ENCODE assay signal across 9 cellular contexts in genomic region chr2:160666677-160667061, GRCh38.
DNase-seq lines count a peak whose midpoint lies in the region; ATAC-seq and TF ChIP-seq lines count a peak whose summit lies in the region.
"Had no signal": no experiment of that assay in that cellular context is flagged by ENCODE, and none has a peak within 500 bp of the region (broad histone marks: within the 10 kb centered on the region; RNA-seq: fewer than 3 reads in every experiment).

No MANE protein-coding gene starts in this region.

- DNase-seq in activated CD4-positive, alpha-beta memory T cell treated with anti-CD3 and anti-CD28 coated beads, Interleukin-2, amount 10 ng/mL, durations not matched to agents 7 days and 5 days: no peak
- DNase-seq in activated CD4-positive, alpha-beta memory T cell treated with anti-CD3 and anti-CD28 coated beads for 36 hours: no peak
- DNase-seq in SJSA1 (ENCODE audit: low read depth in 1 of 2, low spot score in 2 of 2): no peak
- no peak for DNase-seq in right atrium auricular region (ENCODE audit: low spot score)
- DNase-seq in transverse colon: no peak
- DNase-seq in DMS153 (lab: John Stamatoyannopoulos, UW): no peak
- DNase-seq in Caco-2: no peak

- in situ Hi-C loops in transverse colon (cut with MboI; ENCODE audit: low pct_ligation_motif_present in 1 of 4, low pct_unique_long_range_greater_than_20kb in 1 of 4, low sequenced_read_pairs in 3 of 4): no loop called here

- no peak for TF ChIP-seq CTCF in right atrium auricular region (IDR thresholded peaks at IDR 0.05)
- no peak for TF ChIP-seq CTCF in transverse colon (IDR thresholded peaks at IDR 0.05)
- no peak for TF ChIP-seq CTCF in Caco-2 (IDR thresholded peaks at IDR 0.05; ENCODE audit: insufficient read depth in 1 of 2, low read depth in 1 of 2, low read length in 1 of 2, severe bottlenecking in 1 of 2, unreplicated experiment in 1 of 2)

- ATAC-seq in GM21786 (IDR thresholded peaks at IDR 0.05; ENCODE audit: unreplicated experiment): no peak

- H3K27me3 ChIP-seq in SJSA1 (replicated peaks): no peaks in the 10 kb centered on the region
- no peaks in the 10 kb centered on the region for H3K27me3 ChIP-seq in right atrium auricular region
- no peaks in the 10 kb centered on the region for H3K27me3 ChIP-seq in transverse colon
- H3K27me3 ChIP-seq in Caco-2 (replicated peaks; ENCODE audit: control insufficient read depth, insufficient read depth, low read length): no peaks in the 10 kb centered on the region

- CTCF ChIA-PET in activated CD4-positive, alpha-beta memory T cell treated with anti-CD3 and anti-CD28 coated beads, Interleukin-2, amount 10 ng/mL, durations not matched to agents 7 days and 5 days (lab: Charles Lee): interaction anchor here (0.6 to 0.9 kb wide), 2 partner anchors 150 to 237 kb away, joined by 3 read pairs; no protein-coding TSS in a partner anchor
- CTCF ChIA-PET in activated CD4-positive, alpha-beta memory T cell treated with anti-CD3 and anti-CD28 coated beads for 36 hours (lab: Charles Lee): no interaction called here
- CTCF ChIA-PET in Caco-2 (lab: Charles Lee): no interaction called here

- no TSS peak for BruUV-seq in Caco-2 (replicated peaks; lab: Mats Ljungman, UMichigan)

- no peaks in the 10 kb centered on the region for H3K27me3 Mint-ChIP-seq in activated CD4-positive, alpha-beta memory T cell treated with anti-CD3 and anti-CD28 coated beads, Interleukin-2, amount 10 ng/mL, durations not matched to agents 7 days and 5 days
- no peaks in the 10 kb centered on the region for H3K27me3 Mint-ChIP-seq in activated CD4-positive, alpha-beta memory T cell treated with anti-CD3 and anti-CD28 coated beads for 36 hours
- H3K27me3 Mint-ChIP-seq in Caco-2 (ENCODE audit: insufficient read depth, unreplicated experiment): no peaks in the 10 kb centered on the region

- H3K4me1 ChIP-seq in SJSA1 (replicated peaks): peaks cover 25% of the 10 kb centered on the region
- H3K4me1 ChIP-seq in right atrium auricular region: peaks cover 0 to 28% of the 10 kb centered on the region in 2 donors
- H3K4me1 ChIP-seq in transverse colon: peaks cover 0 to 18% (median 7%) of the 10 kb centered on the region in 4 donors
- H3K4me1 ChIP-seq in Caco-2: no peaks in the 10 kb centered on the region

- peak overlapping the region; percentile 24 for H3K27ac Mint-ChIP-seq in activated CD4-positive, alpha-beta memory T cell treated with anti-CD3 and anti-CD28 coated beads, Interleukin-2, amount 10 ng/mL, durations not matched to agents 7 days and 5 days
- H3K27ac Mint-ChIP-seq in activated CD4-positive, alpha-beta memory T cell treated with anti-CD3 and anti-CD28 coated beads for 36 hours: no peak overlapping the region
- H3K27ac Mint-ChIP-seq in Caco-2 (ENCODE audit: unreplicated experiment): no peak overlapping the region
- H3K27ac Mint-ChIP-seq: CD4-positive, CD25-positive, alpha-beta regulatory T cell had no signal

- TF ChIP-seq EP300 in transverse colon (IDR thresholded peaks at IDR 0.05; ENCODE audit: low read depth): no peak

- TF ChIP-seq POLR2A in transverse colon (IDR thresholded peaks at IDR 0.05): no peak

- H3K36me3 Mint-ChIP-seq in activated CD4-positive, alpha-beta memory T cell treated with anti-CD3 and anti-CD28 coated beads, Interleukin-2, amount 10 ng/mL, durations not matched to agents 7 days and 5 days (ENCODE audit: low read depth): no peaks in the 10 kb centered on the region
- H3K36me3 Mint-ChIP-seq in activated CD4-positive, alpha-beta memory T cell treated with anti-CD3 and anti-CD28 coated beads for 36 hours: no peaks in the 10 kb centered on the region
- H3K36me3 Mint-ChIP-seq in Caco-2 (ENCODE audit: insufficient read depth, unreplicated experiment): no peaks in the 10 kb centered on the region
- H3K36me3 Mint-ChIP-seq: CD4-positive, CD25-positive, alpha-beta regulatory T cell had no signal

- POLR2A ChIA-PET in activated CD4-positive, alpha-beta memory T cell treated with anti-CD3 and anti-CD28 coated beads, Interleukin-2, amount 10 ng/mL, durations not matched to agents 7 days and 5 days (lab: Charles Lee): interaction anchor here (0.8 kb wide), 1 partner anchor 446 kb away, joined by 3 read pairs; no protein-coding TSS in a partner anchor
- POLR2A ChIA-PET in activated CD4-positive, alpha-beta memory T cell treated with anti-CD3 and anti-CD28 coated beads for 36 hours (lab: Charles Lee): no interaction called here
- POLR2A ChIA-PET in Caco-2 (lab: Charles Lee): no interaction called here

- H3K27ac ChIP-seq in SJSA1 (peak overlapping the region; percentile 90), right atrium auricular region (peak overlapping the region; percentile 71 to 72), transverse colon (peak overlapping the region; percentile 70 to 84 (median 78))

- H3K9me3 ChIP-seq in SJSA1 (replicated peaks): no peaks in the 10 kb centered on the region
- no peaks in the 10 kb centered on the region for H3K9me3 ChIP-seq in right atrium auricular region
- H3K9me3 ChIP-seq in transverse colon: no peaks in the 10 kb centered on the region
- H3K9me3 ChIP-seq in Caco-2: no peaks in the 10 kb centered on the region

- H3K9me3 Mint-ChIP-seq in activated CD4-positive, alpha-beta memory T cell treated with anti-CD3 and anti-CD28 coated beads, Interleukin-2, amount 10 ng/mL, durations not matched to agents 7 days and 5 days: no peaks in the 10 kb centered on the region
- no peaks in the 10 kb centered on the region for H3K9me3 Mint-ChIP-seq in activated CD4-positive, alpha-beta memory T cell treated with anti-CD3 and anti-CD28 coated beads for 36 hours
- no peaks in the 10 kb centered on the region for H3K9me3 Mint-ChIP-seq in Caco-2 (ENCODE audit: unreplicated experiment)

- H3K4me3 ChIP-seq in SJSA1 (no peak overlapping the region), right atrium auricular region (peak overlapping the region in 1 of 2 donors; percentile 23), transverse colon (no peak overlapping the region), Caco-2 (ENCODE audit: low read depth, low read length) (no peak overlapping the region)

- H3K4me1 Mint-ChIP-seq in activated CD4-positive, alpha-beta memory T cell treated with anti-CD3 and anti-CD28 coated beads, Interleukin-2, amount 10 ng/mL, durations not matched to agents 7 days and 5 days: peaks cover 18% of the 10 kb centered on the region
- peaks cover 15% of the 10 kb centered on the region for H3K4me1 Mint-ChIP-seq in activated CD4-positive, alpha-beta memory T cell treated with anti-CD3 and anti-CD28 coated beads for 36 hours (ENCODE audit: low read depth)
- no peaks in the 10 kb centered on the region for H3K4me1 Mint-ChIP-seq in Caco-2 (ENCODE audit: low read depth, unreplicated experiment)

- H3K36me3 ChIP-seq in SJSA1 (no peaks in the 10 kb centered on the region), right atrium auricular region (no peaks in the 10 kb centered on the region), transverse colon (no peaks in the 10 kb centered on the region), Caco-2 (ENCODE audit: control insufficient read depth, insufficient read depth, low read length) (no peaks in the 10 kb centered on the region)

- WGBS in transverse colon (ENCODE audit: low coverage in 1 of 2), 2 donors: 25 to 43% methylated on average over 1 to 2 of the region's 2 CpGs

- H3K4me3 Mint-ChIP-seq in activated CD4-positive, alpha-beta memory T cell treated with anti-CD3 and anti-CD28 coated beads, Interleukin-2, amount 10 ng/mL, durations not matched to agents 7 days and 5 days: no peak overlapping the region
- H3K4me3 Mint-ChIP-seq in activated CD4-positive, alpha-beta memory T cell treated with anti-CD3 and anti-CD28 coated beads for 36 hours: no peak overlapping the region
- no peak overlapping the region for H3K4me3 Mint-ChIP-seq in Caco-2 (ENCODE audit: unreplicated experiment)
- H3K4me3 Mint-ChIP-seq: CD4-positive, CD25-positive, alpha-beta regulatory T cell had no signal

- intact Hi-C loops in activated CD4-positive, alpha-beta memory T cell treated with anti-CD3 and anti-CD28 coated beads for 36 hours (cut with micrococcal nuclease): loop anchor here (1.0 kb wide), 1 partner anchor 14 kb away; no protein-coding TSS in a partner anchor
- intact Hi-C loops in transverse colon (cut with DNase I; ENCODE audit: low total_unique reads) (no loop called here), Caco-2 (cut with micrococcal nuclease; ENCODE audit: unreplicated experiment) (no loop called here)
